1 cellular context compared by ENCODE assay signal in the genomic region with DNA sequence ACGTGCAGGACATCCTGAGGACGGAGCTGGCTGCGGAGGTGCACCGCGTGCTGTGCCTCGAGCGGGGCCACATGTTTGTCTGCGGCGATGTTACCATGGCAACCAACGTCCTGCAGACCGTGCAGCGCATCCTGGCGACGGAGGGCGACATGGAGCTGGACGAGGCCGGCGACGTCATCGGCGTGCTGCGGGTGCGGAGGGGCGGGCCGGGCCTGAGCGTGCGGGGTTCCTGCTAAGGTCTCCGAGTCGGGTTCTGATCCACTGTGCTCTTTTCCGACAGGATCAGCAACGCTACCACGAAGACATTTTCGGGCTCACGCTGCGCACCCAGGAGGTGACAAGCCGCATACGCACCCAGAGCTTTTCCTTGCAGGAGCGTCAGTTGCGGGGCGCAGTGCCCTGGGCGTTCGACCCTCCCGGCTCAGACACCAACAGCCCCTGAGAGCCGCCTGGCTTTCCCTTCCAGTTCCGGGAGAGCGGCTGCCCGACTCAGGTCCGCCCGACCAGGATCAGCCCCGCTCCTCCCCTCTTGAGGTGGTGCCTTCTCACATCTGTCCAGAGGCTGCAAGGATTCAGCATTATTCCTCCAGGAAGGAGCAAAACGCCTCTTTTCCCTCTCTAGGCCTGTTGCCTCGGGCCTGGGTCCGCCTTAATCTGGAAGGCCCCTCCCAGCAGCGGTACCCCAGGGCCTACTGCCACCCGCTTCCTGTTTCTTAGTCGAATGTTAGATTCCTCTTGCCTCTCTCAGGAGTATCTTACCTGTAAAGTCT.
A peak's percentile ranks its signal among the peaks of the same experiment; 100 is the strongest.
TF ChIP-seq lines count a peak whose summit lies in the region.

No MANE protein-coding gene starts in this region.

TF ChIP-seq in H1, 55 proteins besides CTCF, POLR2A, EP300 and RAD21:
- TF ChIP-seq, protein P1, sequence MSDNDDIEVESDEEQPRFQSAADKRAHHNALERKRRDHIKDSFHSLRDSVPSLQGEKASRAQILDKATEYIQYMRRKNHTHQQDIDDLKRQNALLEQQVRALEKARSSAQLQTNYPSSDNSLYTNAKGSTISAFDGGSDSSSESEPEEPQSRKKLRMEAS (IDR thresholded peaks at IDR 0.05) = peak; percentile 99
- TF ChIP-seq SIN3A (conservative IDR thresholded peaks at IDR 0.05 in 1 of 2, IDR thresholded peaks at IDR 0.05 in 1 of 2; ENCODE audit: low read depth in 1 of 2, low read length in 2 of 2) = peak; percentile 41 to 69; a peak in 1 of 4 replicates
- peak; percentile 95 for TF ChIP-seq CREB1 (IDR thresholded peaks at IDR 0.05)
- TF ChIP-seq, protein P2, sequence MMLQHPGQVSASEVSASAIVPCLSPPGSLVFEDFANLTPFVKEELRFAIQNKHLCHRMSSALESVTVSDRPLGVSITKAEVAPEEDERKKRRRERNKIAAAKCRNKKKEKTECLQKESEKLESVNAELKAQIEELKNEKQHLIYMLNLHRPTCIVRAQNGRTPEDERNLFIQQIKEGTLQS (IDR thresholded peaks at IDR 0.05; ENCODE audit: insufficient read depth, low read depth, low read length) = no peak
- peak; percentile 27 for TF ChIP-seq KDM4A (IDR thresholded peaks at IDR 0.05; ENCODE audit: low read depth, low read length, severe bottlenecking)
- TF ChIP-seq SRF (IDR thresholded peaks at IDR 0.05; ENCODE audit: low read depth, low read length) = 0 out of 2 replicates have a peak, but pooled peaks have one; percentile 26
- TF ChIP-seq FOSL1 (IDR thresholded peaks at IDR 0.05; ENCODE audit: insufficient read depth, low read depth, low read length) = no peak
- TF ChIP-seq, protein P3, sequence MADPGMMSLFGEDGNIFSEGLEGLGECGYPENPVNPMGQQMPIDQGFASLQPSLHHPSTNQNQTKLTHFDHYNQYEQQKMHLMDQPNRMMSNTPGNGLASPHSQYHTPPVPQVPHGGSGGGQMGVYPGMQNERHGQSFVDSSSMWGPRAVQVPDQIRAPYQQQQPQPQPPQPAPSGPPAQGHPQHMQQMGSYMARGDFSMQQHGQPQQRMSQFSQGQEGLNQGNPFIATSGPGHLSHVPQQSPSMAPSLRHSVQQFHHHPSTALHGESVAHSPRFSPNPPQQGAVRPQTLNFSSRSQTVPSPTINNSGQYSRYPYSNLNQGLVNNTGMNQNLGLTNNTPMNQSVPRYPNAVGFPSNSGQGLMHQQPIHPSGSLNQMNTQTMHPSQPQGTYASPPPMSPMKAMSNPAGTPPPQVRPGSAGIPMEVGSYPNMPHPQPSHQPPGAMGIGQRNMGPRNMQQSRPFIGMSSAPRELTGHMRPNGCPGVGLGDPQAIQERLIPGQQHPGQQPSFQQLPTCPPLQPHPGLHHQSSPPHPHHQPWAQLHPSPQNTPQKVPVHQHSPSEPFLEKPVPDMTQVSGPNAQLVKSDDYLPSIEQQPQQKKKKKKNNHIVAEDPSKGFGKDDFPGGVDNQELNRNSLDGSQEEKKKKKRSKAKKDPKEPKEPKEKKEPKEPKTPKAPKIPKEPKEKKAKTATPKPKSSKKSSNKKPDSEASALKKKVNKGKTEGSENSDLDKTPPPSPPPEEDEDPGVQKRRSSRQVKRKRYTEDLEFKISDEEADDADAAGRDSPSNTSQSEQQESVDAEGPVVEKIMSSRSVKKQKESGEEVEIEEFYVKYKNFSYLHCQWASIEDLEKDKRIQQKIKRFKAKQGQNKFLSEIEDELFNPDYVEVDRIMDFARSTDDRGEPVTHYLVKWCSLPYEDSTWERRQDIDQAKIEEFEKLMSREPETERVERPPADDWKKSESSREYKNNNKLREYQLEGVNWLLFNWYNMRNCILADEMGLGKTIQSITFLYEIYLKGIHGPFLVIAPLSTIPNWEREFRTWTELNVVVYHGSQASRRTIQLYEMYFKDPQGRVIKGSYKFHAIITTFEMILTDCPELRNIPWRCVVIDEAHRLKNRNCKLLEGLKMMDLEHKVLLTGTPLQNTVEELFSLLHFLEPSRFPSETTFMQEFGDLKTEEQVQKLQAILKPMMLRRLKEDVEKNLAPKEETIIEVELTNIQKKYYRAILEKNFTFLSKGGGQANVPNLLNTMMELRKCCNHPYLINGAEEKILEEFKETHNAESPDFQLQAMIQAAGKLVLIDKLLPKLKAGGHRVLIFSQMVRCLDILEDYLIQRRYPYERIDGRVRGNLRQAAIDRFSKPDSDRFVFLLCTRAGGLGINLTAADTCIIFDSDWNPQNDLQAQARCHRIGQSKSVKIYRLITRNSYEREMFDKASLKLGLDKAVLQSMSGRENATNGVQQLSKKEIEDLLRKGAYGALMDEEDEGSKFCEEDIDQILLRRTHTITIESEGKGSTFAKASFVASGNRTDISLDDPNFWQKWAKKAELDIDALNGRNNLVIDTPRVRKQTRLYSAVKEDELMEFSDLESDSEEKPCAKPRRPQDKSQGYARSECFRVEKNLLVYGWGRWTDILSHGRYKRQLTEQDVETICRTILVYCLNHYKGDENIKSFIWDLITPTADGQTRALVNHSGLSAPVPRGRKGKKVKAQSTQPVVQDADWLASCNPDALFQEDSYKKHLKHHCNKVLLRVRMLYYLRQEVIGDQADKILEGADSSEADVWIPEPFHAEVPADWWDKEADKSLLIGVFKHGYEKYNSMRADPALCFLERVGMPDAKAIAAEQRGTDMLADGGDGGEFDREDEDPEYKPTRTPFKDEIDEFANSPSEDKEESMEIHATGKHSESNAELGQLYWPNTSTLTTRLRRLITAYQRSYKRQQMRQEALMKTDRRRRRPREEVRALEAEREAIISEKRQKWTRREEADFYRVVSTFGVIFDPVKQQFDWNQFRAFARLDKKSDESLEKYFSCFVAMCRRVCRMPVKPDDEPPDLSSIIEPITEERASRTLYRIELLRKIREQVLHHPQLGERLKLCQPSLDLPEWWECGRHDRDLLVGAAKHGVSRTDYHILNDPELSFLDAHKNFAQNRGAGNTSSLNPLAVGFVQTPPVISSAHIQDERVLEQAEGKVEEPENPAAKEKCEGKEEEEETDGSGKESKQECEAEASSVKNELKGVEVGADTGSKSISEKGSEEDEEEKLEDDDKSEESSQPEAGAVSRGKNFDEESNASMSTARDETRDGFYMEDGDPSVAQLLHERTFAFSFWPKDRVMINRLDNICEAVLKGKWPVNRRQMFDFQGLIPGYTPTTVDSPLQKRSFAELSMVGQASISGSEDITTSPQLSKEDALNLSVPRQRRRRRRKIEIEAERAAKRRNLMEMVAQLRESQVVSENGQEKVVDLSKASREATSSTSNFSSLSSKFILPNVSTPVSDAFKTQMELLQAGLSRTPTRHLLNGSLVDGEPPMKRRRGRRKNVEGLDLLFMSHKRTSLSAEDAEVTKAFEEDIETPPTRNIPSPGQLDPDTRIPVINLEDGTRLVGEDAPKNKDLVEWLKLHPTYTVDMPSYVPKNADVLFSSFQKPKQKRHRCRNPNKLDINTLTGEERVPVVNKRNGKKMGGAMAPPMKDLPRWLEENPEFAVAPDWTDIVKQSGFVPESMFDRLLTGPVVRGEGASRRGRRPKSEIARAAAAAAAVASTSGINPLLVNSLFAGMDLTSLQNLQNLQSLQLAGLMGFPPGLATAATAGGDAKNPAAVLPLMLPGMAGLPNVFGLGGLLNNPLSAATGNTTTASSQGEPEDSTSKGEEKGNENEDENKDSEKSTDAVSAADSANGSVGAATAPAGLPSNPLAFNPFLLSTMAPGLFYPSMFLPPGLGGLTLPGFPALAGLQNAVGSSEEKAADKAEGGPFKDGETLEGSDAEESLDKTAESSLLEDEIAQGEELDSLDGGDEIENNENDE (IDR thresholded peaks at IDR 0.05; ENCODE audit: insufficient replicate concordance, low read length) = no peak
- TF ChIP-seq, protein P4, sequence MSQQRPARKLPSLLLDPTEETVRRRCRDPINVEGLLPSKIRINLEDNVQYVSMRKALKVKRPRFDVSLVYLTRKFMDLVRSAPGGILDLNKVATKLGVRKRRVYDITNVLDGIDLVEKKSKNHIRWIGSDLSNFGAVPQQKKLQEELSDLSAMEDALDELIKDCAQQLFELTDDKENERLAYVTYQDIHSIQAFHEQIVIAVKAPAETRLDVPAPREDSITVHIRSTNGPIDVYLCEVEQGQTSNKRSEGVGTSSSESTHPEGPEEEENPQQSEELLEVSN (IDR thresholded peaks at IDR 0.05) = peak; percentile 91
TF ChIP-seq in H1: peak in this region for 6.
